ENCODE assay signal across 17 cellular contexts in genomic region chr1:22527122-22527521, GRCh38. TPM values are rescaled to one million over a fixed set of nuclear protein-coding genes. Genes with fewer than 3 reads are reported as not detected.
"Had no signal": no experiment of that assay in that cellular context is flagged by ENCODE, and none has a peak within 500 bp of the region (broad histone marks: within the 10 kb centered on the region; RNA-seq: fewer than 3 reads in every experiment).

No MANE protein-coding gene starts in this region.

- DNase-seq: activated CD4-positive, alpha-beta T cell treated with anti-CD3 and anti-CD28 coated beads for 36 hours; activated CD8-positive, alpha-beta memory T cell treated with anti-CD3 and anti-CD28 coated beads, Interleukin-2, amount 50 U/mL, for 4 hours; activated CD8-positive, alpha-beta T cell treated with anti-CD3 and anti-CD28 coated beads for 36 hours; activated naive CD4-positive, alpha-beta T cell; activated naive CD8-positive, alpha-beta T cell treated with anti-CD3 and anti-CD28 coated beads, Interleukin-2, amount 50 U/mL, for 24 hours; immature natural killer cell; left cardiac atrium; stimulated activated CD4-positive, alpha-beta T cell treated with anti-CD3 and anti-CD28 coated beads, Interleukin-12 subunit alpha, Interleukin-12 subunit beta, amount 100 ng/mL, for 4 hours; stimulated activated naive CD8-positive, alpha-beta T cell treated with anti-CD3 and anti-CD28 coated beads, Interleukin-15, Interleukin-2, amounts not matched to agents 100 U/mL and 50 U/mL, for 24 hours; T-helper 9 cell; upper lobe of left lung had no signal

- H3K4me3 Mint-ChIP-seq: activated CD4-positive, alpha-beta T cell treated with anti-CD3 and anti-CD28 coated beads for 36 hours; activated CD8-positive, alpha-beta T cell treated with anti-CD3 and anti-CD28 coated beads for 36 hours; activated naive CD8-positive, alpha-beta T cell treated with anti-CD3 and anti-CD28 coated beads, Interleukin-2, amount 50 U/mL, for 24 hours; dendritic cell treated with granulocyte-macrophage colony-stimulating factor and Interleukin-4, amounts not matched to agents 40 ng/mL and 50 ng/mL, for 4 days; immature natural killer cell; nephron had no signal

- H3K9me3 Mint-ChIP-seq: activated CD8-positive, alpha-beta T cell treated with anti-CD3 and anti-CD28 coated beads for 36 hours; activated naive CD8-positive, alpha-beta T cell treated with anti-CD3 and anti-CD28 coated beads, Interleukin-2, amount 50 U/mL, for 24 hours; dendritic cell treated with granulocyte-macrophage colony-stimulating factor and Interleukin-4, amounts not matched to agents 40 ng/mL and 50 ng/mL, for 4 days; immature natural killer cell; nephron had no signal

- H3K27ac Mint-ChIP-seq: activated CD4-positive, alpha-beta T cell treated with anti-CD3 and anti-CD28 coated beads for 36 hours; activated CD8-positive, alpha-beta T cell treated with anti-CD3 and anti-CD28 coated beads for 36 hours; activated naive CD8-positive, alpha-beta T cell treated with anti-CD3 and anti-CD28 coated beads, Interleukin-2, amount 50 U/mL, for 24 hours; dendritic cell treated with granulocyte-macrophage colony-stimulating factor and Interleukin-4, amounts not matched to agents 40 ng/mL and 50 ng/mL, for 4 days; immature natural killer cell had no signal

- H3K27me3 Mint-ChIP-seq: activated CD4-positive, alpha-beta T cell treated with anti-CD3 and anti-CD28 coated beads for 36 hours; activated CD8-positive, alpha-beta T cell treated with anti-CD3 and anti-CD28 coated beads for 36 hours; activated naive CD8-positive, alpha-beta T cell treated with anti-CD3 and anti-CD28 coated beads, Interleukin-2, amount 50 U/mL, for 24 hours; dendritic cell treated with granulocyte-macrophage colony-stimulating factor and Interleukin-4, amounts not matched to agents 40 ng/mL and 50 ng/mL, for 4 days had no signal

- H3K4me1 Mint-ChIP-seq: activated CD4-positive, alpha-beta T cell treated with anti-CD3 and anti-CD28 coated beads for 36 hours; activated naive CD8-positive, alpha-beta T cell treated with anti-CD3 and anti-CD28 coated beads, Interleukin-2, amount 50 U/mL, for 24 hours; immature natural killer cell had no signal

- ATAC-seq: activated CD4-positive, alpha-beta T cell treated with anti-CD3 and anti-CD28 coated beads for 36 hours; activated CD8-positive, alpha-beta T cell treated with anti-CD3 and anti-CD28 coated beads for 36 hours; activated naive CD8-positive, alpha-beta T cell treated with anti-CD3 and anti-CD28 coated beads, Interleukin-2, amount 50 U/mL, for 24 hours; left cardiac atrium; stimulated activated naive CD8-positive, alpha-beta T cell treated with anti-CD3 and anti-CD28 coated beads, Interleukin-15, Interleukin-2, amounts not matched to agents 100 U/mL and 50 U/mL, for 24 hours had no signal

RNA-seq across cellular contexts. Expression of gene EPHA8, which starts 36.2 kb away (rescaled TPM):
- total RNA-seq: activated CD4-positive, alpha-beta T cell treated with anti-CD3 and anti-CD28 coated beads for 36 hours; activated CD8-positive, alpha-beta T cell treated with anti-CD3 and anti-CD28 coated beads for 36 hours; ascending aorta; glomerular endothelial cell; left cardiac atrium; lung microvascular endothelial cell; osteoblast; upper lobe of left lung had no signal
